8 cellular contexts compared by ENCODE assay signal in the genomic region with DNA sequence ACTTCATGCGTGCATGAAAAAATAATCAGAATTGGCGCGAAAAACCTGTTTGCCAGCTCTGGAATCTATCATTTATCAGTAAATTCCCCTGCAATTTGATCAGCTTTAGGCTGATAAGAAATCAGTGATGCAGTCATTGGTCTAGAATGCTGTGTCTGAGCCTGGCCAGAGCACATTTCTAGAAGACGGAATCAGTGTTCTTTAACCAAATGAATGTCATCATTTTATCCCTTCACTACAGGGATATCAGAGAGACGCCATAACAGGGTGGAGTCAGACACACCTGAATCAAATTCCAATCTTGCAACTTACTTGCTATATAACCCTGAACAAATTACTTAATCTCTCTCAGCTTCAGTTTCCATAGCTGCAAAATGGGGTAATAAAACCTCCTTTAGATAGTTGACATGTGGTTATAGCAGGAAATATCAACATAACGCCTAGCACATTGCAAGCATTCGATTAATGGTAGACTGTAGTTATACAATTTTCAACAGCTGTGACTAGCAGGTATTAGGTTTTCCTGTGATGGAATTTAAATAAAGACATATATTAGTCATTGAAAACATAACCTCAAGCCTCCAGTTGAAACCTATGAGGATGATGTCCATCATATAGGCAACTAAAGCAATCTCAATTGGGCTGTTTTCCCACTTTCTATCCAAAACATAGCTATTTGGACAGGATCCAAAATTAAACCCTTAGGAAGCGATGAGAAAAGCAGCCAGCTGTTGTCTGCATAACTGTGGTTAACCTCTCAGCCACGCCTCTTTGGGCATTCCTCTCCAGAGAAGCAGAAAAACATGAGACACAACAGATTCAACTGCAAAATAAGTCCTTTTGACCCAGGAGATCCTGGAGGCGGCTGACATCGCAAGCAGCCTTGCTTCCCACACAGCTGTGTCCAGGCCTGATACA. TPM values are rescaled to one million over a fixed set of nuclear protein-coding genes. Genes with fewer than 3 reads are reported as not detected.
DNase-seq lines count a peak whose midpoint lies in the region; ATAC-seq, FAIRE-seq and TF ChIP-seq lines count a peak whose summit lies in the region.

No MANE protein-coding gene starts in this region.

- H3K14ac ChIP-seq in IMR-90 (replicated peaks; ENCODE audit: low read depth, low read length), result no peak overlapping the region

- H3K9me3 ChIP-seq in IMR-90 (ENCODE audit: control insufficient read depth, insufficient read depth, low read length) (no peaks in the 10 kb centered on the region), OCI-LY7 (ENCODE audit: low read length) (no peaks in the 10 kb centered on the region)

- dilution Hi-C loops in IMR-90 (cut with HindIII; ENCODE audit: low sequenced_read_pairs, unreplicated experiment), result no loop called here

- no TSS peak for BruUV-seq in IMR-90 (replicated peaks; lab: Mats Ljungman, UMichigan)
- no TSS peak for BruUV-seq in OCI-LY7 (replicated peaks; lab: Mats Ljungman, UMichigan)

- CTCF ChIA-PET in IMR-90 (lab: Yijun Ruan, JAX) (interaction anchor here (0.6 to 1.3 kb wide), 2 partner anchors 13 to 22 kb away, joined by 3 to 8 read pairs; no protein-coding TSS in a partner anchor), OCI-LY7 (lab: Charles Lee; ENCODE audit: unreplicated experiment) (interaction anchor here (0.6 kb wide), 1 partner anchor 342 kb away, joined by 3 read pairs; no protein-coding TSS in a partner anchor)

- H3K4me2 ChIP-seq in IMR-90 (ENCODE audit: low read depth, low read length), result peak overlapping the region; percentile 66
- no peak overlapping the region for H3K4me2 ChIP-seq in OCI-LY7 (ENCODE audit: low read length)

- no peak for TF ChIP-seq POLR2A in IMR-90 (IDR thresholded peaks at IDR 0.05; ENCODE audit: low read depth, low read length)

- no peak overlapping the region; the same call in none of the 2 replicates for H4K91ac ChIP-seq in IMR-90 (ENCODE audit: insufficient read depth, low read depth, low read length)

- no peak overlapping the region for H2BK15ac ChIP-seq in IMR-90 (ENCODE audit: low read depth, low read length)

- H2BK120ac ChIP-seq in IMR-90 (ENCODE audit: low read depth, low read length), result peak overlapping the region; percentile 45

- H4K20me1 ChIP-seq in IMR-90 (ENCODE audit: insufficient read depth, low read length), result no peaks in the 10 kb centered on the region
- no peaks in the 10 kb centered on the region for H4K20me1 ChIP-seq in OCI-LY7 (ENCODE audit: insufficient read depth, low read length)

- WGBS in IMR-90 (ENCODE audit: extremely low coverage in 2 of 2, insufficient read length in 1 of 2), 2 experiments, result 0% methylated on average over 2 of the region's 11 CpGs; no CpG with 5 or more reads in 1 of the 2 experiments

- H2BK5ac ChIP-seq in IMR-90 (ENCODE audit: low read depth, low read length, poor library complexity, severe bottlenecking), result peak overlapping the region; percentile 16

- no peaks in the 10 kb centered on the region for H3K9me2 ChIP-seq in OCI-LY7 (ENCODE audit: insufficient read depth, low read length)

- no peak for TF ChIP-seq RAD21 in IMR-90 (IDR thresholded peaks at IDR 0.05; ENCODE audit: low read length)

- H3K79me2 ChIP-seq in OCI-LY7 (ENCODE audit: insufficient read depth, low read depth, low read length), result no peaks in the 10 kb centered on the region

- H2AK9ac ChIP-seq in IMR-90 (replicated peaks; ENCODE audit: low read depth, low read length, poor library complexity), result no peak overlapping the region

- H2AFZ ChIP-seq in IMR-90 (replicated peaks; ENCODE audit: low read length, poor library complexity) (no peak overlapping the region), OCI-LY7 (ENCODE audit: low read length) (no peak overlapping the region)

- no peak overlapping the region for H2AK5ac ChIP-seq in IMR-90 (ENCODE audit: low read depth, low read length)

- H2BK20ac ChIP-seq in IMR-90 (ENCODE audit: low read depth, low read length), result peak overlapping the region; percentile 9; the same call in 1 of the 2 replicates

- in situ Hi-C loops in IMR-90 (cut with MboI; ENCODE audit: low sequenced_read_pairs), result no loop called here

- H3K4me3 ChIP-seq in IMR-90 (ENCODE audit: insufficient read depth, low read depth, low read length) (no peak overlapping the region), OCI-LY7 (ENCODE audit: low read depth, low read length, poor library complexity, severe bottlenecking) (no peak overlapping the region)

- no peak for FAIRE-seq in frontal cortex (lab: Jason Lieb, UNC)

- peak overlapping the region; percentile 27; the same call in 1 of the 2 replicates for H3K18ac ChIP-seq in IMR-90 (ENCODE audit: low read depth, low read length)

- H3K79me1 ChIP-seq in IMR-90 (ENCODE audit: low read depth in 1 of 2, low read length in 2 of 2), result no peaks in the 10 kb centered on the region

- ATAC-seq in IMR-90 (ENCODE audit: low read depth) (peak; percentile 90), HG02852 (IDR thresholded peaks at IDR 0.05; ENCODE audit: unreplicated experiment) (no peak)
- peak; percentile 52 for ATAC-seq in stimulated activated naive CD8-positive, alpha-beta T cell treated with anti-CD3 and anti-CD28 coated beads, Interleukin-15, Interleukin-2, amounts not matched to agents 100 U/mL and 50 U/mL, for 24 hours

- peak; percentile 85 for DNase-seq in AG20443 (ENCODE audit: low spot score)
- DNase-seq in IMR-90, result peak; percentile 97
- DNase-seq in activated CD4-positive, alpha-beta T cell treated with anti-CD3 and anti-CD28 coated beads for 48 hours, result peak; percentile 27
- peak; percentile 74 for DNase-seq in fibroblast of gingiva (ENCODE audit: low read depth)
- DNase-seq in stimulated activated naive CD8-positive, alpha-beta T cell treated with anti-CD3 and anti-CD28 coated beads, Interleukin-15, Interleukin-2, amounts not matched to agents 100 U/mL and 50 U/mL, for 24 hours, result peak; percentile 9
- DNase-seq in frontal cortex (ENCODE audit: low spot score in 2 of 2), result no peak
- DNase-seq in OCI-LY7 (ENCODE audit: low spot score), result no peak

- POLR2A ChIA-PET in IMR-90 (lab: Charles Lee; ENCODE audit: unreplicated experiment) (interaction anchor here (0.6 to 0.9 kb wide), 2 partner anchors 16 to 22 kb away, joined by 3 read pairs; no protein-coding TSS in a partner anchor), OCI-LY7 (lab: Charles Lee) (interaction anchor here (1.1 kb wide), 1 partner anchor 19 kb away, joined by 3 read pairs; no protein-coding TSS in a partner anchor)

- H3K27me3 ChIP-seq in IMR-90 (ENCODE audit: control insufficient read depth, insufficient read depth, low read length), result peaks cover 2% of the 10 kb centered on the region

- H3K9ac ChIP-seq in IMR-90 (ENCODE audit: low read depth, low read length), result no peak overlapping the region

- TF ChIP-seq CTCF in IMR-90 (conservative IDR thresholded peaks at IDR 0.05; ENCODE audit: low read depth, low read length) (no peak), OCI-LY7 (conservative IDR thresholded peaks at IDR 0.05; ENCODE audit: low read length) (no peak)

- peaks cover 8% of the 10 kb centered on the region; the same call in 1 of the 2 replicates for H3K4me1 ChIP-seq in IMR-90 (ENCODE audit: control insufficient read depth, insufficient read depth, low read length)
- H3K4me1 ChIP-seq in OCI-LY7 (ENCODE audit: insufficient read depth, low read length, poor library complexity, severe bottlenecking), result no peaks in the 10 kb centered on the region

- H3K9me1 ChIP-seq in IMR-90 (ENCODE audit: insufficient read depth, low read length), result peaks cover 7% of the 10 kb centered on the region

- 0 out of 2 replicates have a peak overlapping the region, but pooled peaks have one; percentile 34 for H3K4ac ChIP-seq in IMR-90 (ENCODE audit: low read depth, low read length)

- H3K36me3 ChIP-seq in IMR-90 (ENCODE audit: control insufficient read depth, insufficient read depth, low read length) (no peaks in the 10 kb centered on the region), OCI-LY7 (ENCODE audit: insufficient read depth, low read length) (no peaks in the 10 kb centered on the region)

- intact Hi-C loops in IMR-90 (cut with micrococcal nuclease), result loop anchor here (5.0 kb wide), 2 partner anchors 40 to 55 kb away; no protein-coding TSS in a partner anchor
- intact Hi-C loops in OCI-LY7 (cut with micrococcal nuclease; ENCODE audit: unreplicated experiment), result no loop called here

- H4K8ac ChIP-seq in IMR-90 (ENCODE audit: low read depth in 2 of 2, low read length in 2 of 2), result no peak overlapping the region

- no peak overlapping the region for H3K56ac ChIP-seq in IMR-90 (ENCODE audit: extremely low read depth, insufficient read depth, low read length)

- peak overlapping the region; percentile 18; the same call in 1 of the 2 replicates for H4K5ac ChIP-seq in IMR-90 (ENCODE audit: low read depth, low read length)

- H3K27ac ChIP-seq in IMR-90 (ENCODE audit: insufficient read depth, low read length) (no peak overlapping the region), OCI-LY7 (ENCODE audit: low read depth, low read length, poor library complexity, severe bottlenecking) (no peak overlapping the region)

- no peak overlapping the region for H3K23ac ChIP-seq in IMR-90 (ENCODE audit: low read depth, low read length)

TF ChIP-seq in IMR-90, 13 proteins besides CTCF, POLR2A, EP300 and RAD21:
- TF ChIP-seq RFX5 (IDR thresholded peaks at IDR 0.05; ENCODE audit: low read depth, low read length) (no peak), RCOR1 (IDR thresholded peaks at IDR 0.05; ENCODE audit: insufficient replicate concordance, low read length) (peak; percentile 91), SMC3 (IDR thresholded peaks at IDR 0.05; ENCODE audit: low read depth, low read length) (peak; percentile 9; the same call in 1 of the 2 replicates), MAZ (IDR thresholded peaks at IDR 0.05; ENCODE audit: borderline replicate concordance, low read depth, low read length) (peak; percentile 24; the same call in 1 of the 2 replicates), BHLHE40 (IDR thresholded peaks at IDR 0.05; ENCODE audit: low read depth, low read length) (peak; percentile 5; the same call in 1 of the 2 replicates)
- TF ChIP-seq, protein P1, sequence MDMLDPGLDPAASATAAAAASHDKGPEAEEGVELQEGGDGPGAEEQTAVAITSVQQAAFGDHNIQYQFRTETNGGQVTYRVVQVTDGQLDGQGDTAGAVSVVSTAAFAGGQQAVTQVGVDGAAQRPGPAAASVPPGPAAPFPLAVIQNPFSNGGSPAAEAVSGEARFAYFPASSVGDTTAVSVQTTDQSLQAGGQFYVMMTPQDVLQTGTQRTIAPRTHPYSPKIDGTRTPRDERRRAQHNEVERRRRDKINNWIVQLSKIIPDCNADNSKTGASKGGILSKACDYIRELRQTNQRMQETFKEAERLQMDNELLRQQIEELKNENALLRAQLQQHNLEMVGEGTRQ (IDR thresholded peaks at IDR 0.05; ENCODE audit: low read depth, low read length), result no peak

RNA-seq across cellular contexts. Expression of a gene that starts 51.6 kb away (rescaled TPM):
- total RNA-seq in IMR-90 (2012; rRNA removed) (19.9 and 30.3 TPM in 2 replicates), frontal cortex (62.0 TPM), OCI-LY7 (2022) (11.4 and 12.2 TPM in 2 replicates)
- 14.3 and 16.0 TPM in 2 replicates for polyA plus RNA-seq in IMR-90 (2012; rRNA removed)
- 5.7 and 6.5 TPM in 2 replicates for polyA plus RNA-seq in IMR-90 (2012; cell fraction: cytosol; rRNA removed)
- polyA plus RNA-seq in IMR-90 (2012; cell fraction: nucleus; rRNA removed; ENCODE audit: low replicate concordance), result 3.5 and 7.6 TPM in 2 replicates
- total RNA-seq in OCI-LY7 (2014; rRNA removed; shearing (Covaris generic)), result 5.6 and 6.7 TPM in 2 replicates

Comparison
In these comparisons a context has a peak if more than half of its experiments do, and no peak if none do; other contexts are left out.
1. DNase-seq: peak in AG20443 (single experiment), IMR-90 (single experiment), activated CD4-positive, alpha-beta T cell treated with anti-CD3 and anti-CD28 coated beads for 48 hours (single experiment), fibroblast of gingiva (single experiment) and stimulated activated naive CD8-positive, alpha-beta T cell treated with anti-CD3 and anti-CD28 coated beads, Interleukin-15, Interleukin-2, amounts not matched to agents 100 U/mL and 50 U/mL, for 24 hours (single experiment); none in frontal cortex (0 of 2) and OCI-LY7 (single experiment).